ENCODE assay signal across 8 cellular contexts in genomic region chr15:80153900-80154299, GRCh38. TPM values are rescaled to one million over a fixed set of nuclear protein-coding genes. Genes with fewer than 3 reads are reported as not detected.
A peak's percentile ranks its signal among the peaks of the same experiment; 100 is the strongest.
DNase-seq lines count a peak whose midpoint lies in the region; ATAC-seq and TF ChIP-seq lines count a peak whose summit lies in the region.

No MANE protein-coding gene starts in this region.

- no peaks in the 10 kb centered on the region for H3K36me3 Mint-ChIP-seq in memory B cell

- H3K27ac ChIP-seq in HL-60 (replicated peaks) (peak overlapping the region; percentile 83), adrenal gland (peak overlapping the region in 3 of 5 donors; percentile 84 to 94 (median 88))

- peaks cover 32 to 33% of the 10 kb centered on the region in 2 donors for H3K4me1 ChIP-seq in adrenal gland (replicated peaks in 1 of 2)

- ATAC-seq in memory B cell (ENCODE audit: low read depth) (no peak), HG02623 (IDR thresholded peaks at IDR 0.05; ENCODE audit: unreplicated experiment) (no peak), HG02763 (IDR thresholded peaks at IDR 0.05; ENCODE audit: unreplicated experiment) (no peak)

- no peak for TF ChIP-seq POLR2A in adrenal gland (IDR thresholded peaks at IDR 0.05)

- peak overlapping the region; percentile 17 for H3K4me3 Mint-ChIP-seq in memory B cell

- POLR2A ChIA-PET in AG04449 (lab: Yijun Ruan, JAX) = no interaction called here

- intact Hi-C loops in adrenal gland (cut with DNase I) (no loop called here), posterior vena cava (cut with DNase I) (loop anchor here in 1 of 2 donors (10.0 kb wide), 1 partner anchor 99 kb away; the partner anchor contains the start of gene ZFAND6)

- TF ChIP-seq CTCF in AG04449 (IDR thresholded peaks at IDR 0.05; ENCODE audit: insufficient read depth, low read length, missing control alignments) = no peak
- TF ChIP-seq CTCF in HL-60 (IDR thresholded peaks at IDR 0.05; ENCODE audit: insufficient read depth, low read length) = no peak
- TF ChIP-seq CTCF in adrenal gland (IDR thresholded peaks at IDR 0.05) = no peak

- no peak overlapping the region for H3K27ac Mint-ChIP-seq in memory B cell

- H3K4me3 ChIP-seq in AG04449 (ENCODE audit: low read depth, low read length) (peak overlapping the region; percentile 88), HL-60 (replicated peaks; ENCODE audit: insufficient read depth, low read length) (peak overlapping the region; percentile 79), adrenal gland (peak overlapping the region in 2 of 4 donors; percentile 51 to 81)

- H3K27me3 ChIP-seq in HL-60 (ENCODE audit: insufficient read depth, poor library complexity, severe bottlenecking) = no peaks in the 10 kb centered on the region
- H3K27me3 ChIP-seq in adrenal gland = no peaks in the 10 kb centered on the region

- H3K4me1 Mint-ChIP-seq in memory B cell = peaks cover 17% of the 10 kb centered on the region

- no peaks in the 10 kb centered on the region for H3K27me3 Mint-ChIP-seq in memory B cell

- peaks cover 0 to 9% of the 10 kb centered on the region in 2 donors for H3K36me3 ChIP-seq in adrenal gland (replicated peaks in 1 of 2)

- H3K9me3 Mint-ChIP-seq in memory B cell = no peaks in the 10 kb centered on the region

- H3K9me3 ChIP-seq in adrenal gland (replicated peaks in 1 of 3) = no peaks in the 10 kb centered on the region

- WGBS in adrenal gland, 4 donors = 54 to 72% (median 65%) methylated on average over 4 of the region's 4 CpGs

- DNase-seq in AG04449 (ENCODE audit: low read depth, low spot score) (no peak), HL-60 (ENCODE audit: low read depth in 1 of 2, low spot score in 1 of 2) (no peak), adrenal gland (peak in 1 of 7 donors; percentile 50), memory B cell (ENCODE audit: low spot score in 2 of 2) (no peak), retina (no peak), posterior vena cava (ENCODE audit: low spot score) (no peak)

- CTCF ChIA-PET in AG04449 (lab: Yijun Ruan, JAX) = no interaction called here

RNA-seq across cellular contexts. Expression of gene FAH, which starts 1.1 kb away (rescaled TPM):
- 100 to 1,000 TPM in 5 of 8 donors, 10 to 100 TPM in 3; 56.9 to 157 (median 107) TPM for total RNA-seq in adrenal gland
- 100 to 1,000 TPM in 2 of 3 donors, 10 to 100 TPM in 1; 69.2 to 154 (median 109) TPM for polyA plus RNA-seq in adrenal gland
- total RNA-seq in posterior vena cava = 10 to 100 TPM; 20.5 to 22.4 TPM
